Comparison of ENCODE assay signal across 28 cellular contexts in the genomic region with DNA sequence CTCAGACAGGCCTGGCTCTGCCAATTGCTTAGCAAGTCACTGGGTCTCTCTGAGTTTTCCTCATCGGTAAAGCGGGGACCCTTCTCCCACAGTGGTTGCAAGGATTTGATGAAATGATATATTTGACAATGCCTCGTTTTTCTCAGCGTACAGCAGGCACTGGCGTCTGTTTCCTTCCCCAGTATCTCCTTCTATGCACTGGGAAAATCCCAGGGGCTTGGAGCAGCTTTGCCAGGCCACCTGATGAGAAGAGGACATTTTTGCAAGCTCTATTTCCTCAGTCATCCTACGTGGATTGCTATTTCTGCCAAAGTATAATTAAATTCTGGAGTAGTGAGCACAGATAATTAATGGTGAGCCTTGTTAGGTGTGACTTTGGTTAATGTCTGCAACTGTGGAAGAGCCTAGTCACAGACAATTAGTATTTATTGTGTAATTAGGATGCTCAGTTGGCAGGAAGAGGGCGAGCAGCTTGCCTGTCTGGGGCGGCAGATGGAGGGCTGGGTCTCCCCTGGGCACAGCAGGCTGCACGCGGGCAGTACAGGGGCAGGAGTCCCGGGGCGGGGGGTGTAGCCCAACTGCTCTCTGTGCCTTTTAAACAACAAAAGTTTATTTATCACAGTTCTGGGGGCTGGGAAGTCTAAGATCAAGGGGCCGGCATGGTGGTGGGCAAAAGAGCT. TPM values are rescaled to one million over a fixed set of nuclear protein-coding genes. Genes with fewer than 3 reads are reported as not detected.
DNase-seq lines count a peak whose midpoint lies in the region; ATAC-seq and TF ChIP-seq lines count a peak whose summit lies in the region.
"Had no signal": no experiment of that assay in that cellular context is flagged by ENCODE, and none has a peak within 500 bp of the region (broad histone marks: within the 10 kb centered on the region; RNA-seq: fewer than 3 reads in every experiment).

No MANE protein-coding gene starts in this region.

- DNase-seq in G401 (ENCODE audit: low spot score) (peak; percentile 77), NCI-H146 (lab: John Stamatoyannopoulos, UW) (peak; percentile 59), NCI-H446 treated with DMSO at 0.1 percent for 48 hours (lab: John Stamatoyannopoulos, UW) (peak; percentile 97), glutamatergic neuron (peak; percentile 54), tibial nerve (ENCODE audit: low spot score in 2 of 2) (no peak), left ventricle myocardium superior (no peak), A673 (ENCODE audit: low spot score) (no peak)
- no peak for DNase-seq in activated CD4-positive, CD25-positive, alpha-beta regulatory T cell treated with anti-CD3 and anti-CD28 coated beads, Interleukin-2, amount 50 U/mL, for 72 hours
- DNase-seq: activated CD4-positive, alpha-beta T cell treated with anti-CD3 and anti-CD28 coated beads, Interleukin-2, amount 10 ng/mL, durations not matched to agents 7 days and 5 days; activated gamma-delta T cell treated with Interleukin-2 at 50 U/mL for 16 hours; activated T-cell treated with anti-CD3 and anti-CD28 coated beads, Interleukin-2, amount 50 U/mL, for 24 hours; central memory CD4-positive, alpha-beta T cell; dermis blood vessel endothelial cell; gastrocnemius medialis; hypothalamus; immature natural killer cell; NCI-H2227 treated with DMSO at 0.1 percent for 48 hours; sigmoid colon; stimulated activated CD4-positive, alpha-beta T cell treated with anti-CD3 and anti-CD28 coated beads, Interleukin-4, amount 100 ng/mL, for 24 hours; T1000; WERI-Rb-1 had no signal

- H3K27me3 Mint-ChIP-seq in glutamatergic neuron (ENCODE audit: unreplicated experiment) = peaks cover 2% of the 10 kb centered on the region

- ATAC-seq in left ventricle myocardium superior = no peak
- ATAC-seq: gastrocnemius medialis; HepG2; stimulated activated memory B cell treated with anti-CD40 and anti-IgM and Interleukin-4, amounts not matched to agents 10 μg/mL and 1 μg/mL and 100 μg/mL, for 72 hours had no signal

- peaks cover 15% of the 10 kb centered on the region for H3K4me1 Mint-ChIP-seq in glutamatergic neuron (ENCODE audit: low read depth, unreplicated experiment)
- H3K4me1 Mint-ChIP-seq: activated CD4-positive, alpha-beta T cell treated with anti-CD3 and anti-CD28 coated beads, Interleukin-2, amount 10 ng/mL, durations not matched to agents 7 days and 5 days; immature natural killer cell; memory B cell; stimulated activated memory B cell treated with anti-CD40 and anti-IgM and Interleukin-4, amounts not matched to agents 10 μg/mL and 1 μg/mL and 100 μg/mL, for 72 hours had no signal

- intact Hi-C loops in left ventricle myocardium superior (cut with micrococcal nuclease) (no loop called here), A673 (cut with micrococcal nuclease; ENCODE audit: unreplicated experiment) (no loop called here)

- POLR2A ChIA-PET in A673 (lab: Charles Lee; ENCODE audit: low non-redundant PET) = no interaction called here

- in situ Hi-C loops in G401 (cut with HindIII; ENCODE audit: low sequenced_read_pairs) = no loop called here

- peaks cover 9% of the 10 kb centered on the region for H3K9me3 Mint-ChIP-seq in glutamatergic neuron (ENCODE audit: unreplicated experiment)
- H3K9me3 Mint-ChIP-seq: activated CD4-positive, alpha-beta T cell treated with anti-CD3 and anti-CD28 coated beads, Interleukin-2, amount 10 ng/mL, durations not matched to agents 7 days and 5 days had no signal

- 58 to 69% methylated on average over 13 of the region's 13 CpGs for WGBS in tibial nerve, 2 donors

- H3K4me3 Mint-ChIP-seq in glutamatergic neuron (ENCODE audit: unreplicated experiment) = peak overlapping the region; percentile 77
- H3K4me3 Mint-ChIP-seq: activated CD4-positive, alpha-beta T cell treated with anti-CD3 and anti-CD28 coated beads, Interleukin-2, amount 10 ng/mL, durations not matched to agents 7 days and 5 days; activated T-cell treated with anti-CD3 and anti-CD28 coated beads, Interleukin-2, amount 50 U/mL, for 24 hours; immature natural killer cell; memory B cell; stimulated activated memory B cell treated with anti-CD40 and anti-IgM and Interleukin-4, amounts not matched to agents 10 μg/mL and 1 μg/mL and 100 μg/mL, for 72 hours had no signal

- no peak for TF ChIP-seq EP300 in tibial nerve (IDR thresholded peaks at IDR 0.05)

- CTCF ChIA-PET in A673 (lab: Charles Lee) = no interaction called here

- peak overlapping the region; percentile 80 for H3K27ac Mint-ChIP-seq in glutamatergic neuron (ENCODE audit: unreplicated experiment)
- H3K27ac Mint-ChIP-seq: activated CD4-positive, alpha-beta T cell treated with anti-CD3 and anti-CD28 coated beads, Interleukin-2, amount 10 ng/mL, durations not matched to agents 7 days and 5 days; activated T-cell treated with anti-CD3 and anti-CD28 coated beads, Interleukin-2, amount 50 U/mL, for 24 hours; immature natural killer cell; memory B cell; stimulated activated memory B cell treated with anti-CD40 and anti-IgM and Interleukin-4, amounts not matched to agents 10 μg/mL and 1 μg/mL and 100 μg/mL, for 72 hours had no signal

- no peak overlapping the region for H3K27ac ChIP-seq in tibial nerve
- H3K27ac ChIP-seq in A673 (ENCODE audit: low read depth, low read length, poor library complexity, severe bottlenecking) = no peak overlapping the region
- H3K27ac ChIP-seq: gastrocnemius medialis, prostate gland, sigmoid colon, suprapubic skin, WERI-Rb-1 had no signal

- no TSS peak for BruUV-seq in A673 (replicated peaks; lab: Mats Ljungman, UMichigan)

- no peaks in the 10 kb centered on the region for H3K36me3 Mint-ChIP-seq in glutamatergic neuron (ENCODE audit: unreplicated experiment)
- H3K36me3 Mint-ChIP-seq: immature natural killer cell, memory B cell had no signal

- TF ChIP-seq CTCF in glutamatergic neuron (IDR thresholded peaks at IDR 0.05; ENCODE audit: partially characterized antibody, unreplicated experiment) (no peak), tibial nerve (IDR thresholded peaks at IDR 0.05) (no peak), A673 (conservative IDR thresholded peaks at IDR 0.05; ENCODE audit: low read depth, low read length) (no peak)

- H3K4me3 ChIP-seq in tibial nerve = no peak overlapping the region
- no peak overlapping the region for H3K4me3 ChIP-seq in A673 (ENCODE audit: low read depth, low read length, poor library complexity, severe bottlenecking)
- H3K4me3 ChIP-seq: gastrocnemius medialis, prostate gland, sigmoid colon, suprapubic skin had no signal

- H3K27me3 ChIP-seq in tibial nerve = no peaks in the 10 kb centered on the region
- no peaks in the 10 kb centered on the region for H3K27me3 ChIP-seq in A673 (replicated peaks; ENCODE audit: insufficient read depth, low read depth, low read length, poor library complexity)
- H3K27me3 ChIP-seq: gastrocnemius medialis, sigmoid colon had no signal

- H3K4me1 ChIP-seq in tibial nerve = no peaks in the 10 kb centered on the region
- no peaks in the 10 kb centered on the region for H3K4me1 ChIP-seq in A673 (ENCODE audit: insufficient read depth, low read length, poor library complexity, severe bottlenecking)
- H3K4me1 ChIP-seq: gastrocnemius medialis, prostate gland, sigmoid colon had no signal

- H3K36me3 ChIP-seq in tibial nerve (no peaks in the 10 kb centered on the region), A673 (ENCODE audit: insufficient read depth, low read length, poor library complexity, severe bottlenecking) (no peaks in the 10 kb centered on the region)
- H3K36me3 ChIP-seq: gastrocnemius medialis, prostate gland, sigmoid colon, suprapubic skin, WERI-Rb-1 had no signal

- no peak for TF ChIP-seq POLR2A in tibial nerve (IDR thresholded peaks at IDR 0.05)

- H3K9me3 ChIP-seq in tibial nerve (peaks cover 0 to 14% (median 0%) of the 10 kb centered on the region in 4 donors), A673 (ENCODE audit: low read depth, low read length, poor library complexity, severe bottlenecking) (no peaks in the 10 kb centered on the region)
- H3K9me3 ChIP-seq: gastrocnemius medialis, prostate gland had no signal

RNA-seq across cellular contexts. Expression of a gene that starts 55.6 kb away (rescaled TPM):
- total RNA-seq in G401 (2014; rRNA removed; shearing (Covaris generic)) = 0.24 TPM in 1 of 2 replicates, not detected in the other
- total RNA-seq in glutamatergic neuron (ENCODE audit: unreplicated experiment) (663 TPM), tibial nerve (not detected), left ventricle myocardium superior (not detected), A673 (2021) (12.7 and 14.8 TPM in 2 replicates)
- total RNA-seq: activated CD4-positive, alpha-beta T cell treated with anti-CD3 and anti-CD28 coated beads, Interleukin-2, amount 10 ng/mL, durations not matched to agents 7 days and 5 days; HepG2; LHCN-M2; myocyte had no signal

Comparison
In these comparisons a context has a peak if more than half of its experiments do, and no peak if none do; other contexts are left out.
1. DNase-seq: peak in G401 (single experiment), NCI-H146 (single experiment), NCI-H446 treated with DMSO at 0.1 percent for 48 hours (single experiment) and glutamatergic neuron (single experiment); none in tibial nerve (0 of 2), left ventricle myocardium superior (single experiment), activated CD4-positive, CD25-positive, alpha-beta regulatory T cell treated with anti-CD3 and anti-CD28 coated beads, Interleukin-2, amount 50 U/mL, for 72 hours (single experiment) and A673 (single experiment).
2. RNA of a gene that starts 55.6 kb away (total RNA-seq): 663 TPM in glutamatergic neuron (single experiment); 12.7 to 14.8 TPM in A673, 0.24 TPM in G401, not detected in tibial nerve and not detected in left ventricle myocardium superior (single experiment); every median in the first group is over 10 times any median in the second.